ENCODE assay signal across 17 cellular contexts in the genomic region with DNA sequence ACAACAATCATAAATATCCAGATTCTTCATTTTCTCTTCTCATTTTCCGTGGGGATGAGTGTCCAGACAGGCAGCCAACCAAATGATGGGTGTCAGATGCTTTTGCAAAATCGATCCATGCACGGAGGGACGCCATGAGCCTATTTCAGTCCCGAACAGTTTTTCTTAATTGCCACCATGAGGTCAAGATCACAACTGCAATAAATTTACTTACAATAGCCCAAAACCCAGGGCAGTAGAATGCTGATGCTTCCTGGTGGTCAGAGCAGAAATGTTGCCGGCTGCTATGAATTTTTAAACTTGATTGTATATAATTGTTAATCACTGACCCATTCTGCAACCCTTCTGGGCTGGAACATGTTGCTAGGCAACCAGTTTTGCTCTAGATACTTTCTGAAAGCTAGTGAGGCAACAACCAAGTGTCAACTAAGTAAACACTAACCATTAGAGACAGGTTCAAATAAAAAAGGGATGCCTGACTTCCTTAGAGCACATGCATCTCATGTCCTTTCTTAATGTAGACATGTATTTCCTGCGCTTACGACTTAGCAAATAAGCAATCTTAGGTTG.
A peak's percentile ranks its signal among the peaks of the same experiment; 100 is the strongest.
DNase-seq lines count a peak whose midpoint lies in the region; ATAC-seq and TF ChIP-seq lines count a peak whose summit lies in the region.
"Had no signal": no experiment of that assay in that cellular context is flagged by ENCODE, and none has a peak within 500 bp of the region (broad histone marks: within the 10 kb centered on the region; RNA-seq: fewer than 3 reads in every experiment).

No MANE protein-coding gene starts in this region.

- peaks cover 5% of the 10 kb centered on the region for H3K4me1 ChIP-seq in adipocyte (ENCODE audit: control insufficient read depth, insufficient read depth, low read length)
- no peaks in the 10 kb centered on the region for H3K4me1 ChIP-seq in sigmoid colon
- H3K4me1 ChIP-seq in CD8-positive, alpha-beta T cell (ENCODE audit: insufficient read depth, low read length) = no peaks in the 10 kb centered on the region
- H3K4me1 ChIP-seq: Caco-2, suprapubic skin had no signal

- no peak for TF ChIP-seq POLR2A in sigmoid colon (IDR thresholded peaks at IDR 0.05)

- 80 to 84% methylated on average over 8 of the region's 8 CpGs for WGBS in sigmoid colon, 2 donors

- POLR2A ChIA-PET in CD8-positive, alpha-beta T cell (lab: Charles Lee) = interaction anchor here (0.7 kb wide), 1 partner anchor 506 kb away, joined by 4 read pairs; no protein-coding TSS in a partner anchor

- H3K27ac Mint-ChIP-seq in CD8-positive, alpha-beta T cell = no peak overlapping the region
- H3K27ac Mint-ChIP-seq: T-cell had no signal

- ATAC-seq in HG03039 (IDR thresholded peaks at IDR 0.05; ENCODE audit: unreplicated experiment) (no peak), HG03045 (IDR thresholded peaks at IDR 0.05; ENCODE audit: unreplicated experiment) (no peak)
- ATAC-seq in CD8-positive, alpha-beta T cell = no peak
- ATAC-seq: T-cell had no signal

- H3K9me3 ChIP-seq in adipocyte (ENCODE audit: control insufficient read depth, low read length) (peaks cover 5% of the 10 kb centered on the region), sigmoid colon (peaks cover 0 to 16% (median 7%) of the 10 kb centered on the region in 4 donors)
- H3K9me3 ChIP-seq in CD8-positive, alpha-beta T cell (ENCODE audit: low read length) = no peaks in the 10 kb centered on the region
- H3K9me3 ChIP-seq: suprapubic skin had no signal

- H3K4me3 ChIP-seq in adipocyte (ENCODE audit: low read length) (peak overlapping the region; percentile 32), fibroblast of the aortic adventitia (ENCODE audit: low read depth, low read length) (no peak overlapping the region), sigmoid colon (no peak overlapping the region)
- H3K4me3 ChIP-seq in CD8-positive, alpha-beta T cell (ENCODE audit: low read depth, low read length) = no peak overlapping the region
- H3K4me3 ChIP-seq: PC-9, suprapubic skin had no signal

- no peak overlapping the region for H3K4me3 Mint-ChIP-seq in CD8-positive, alpha-beta T cell
- H3K4me3 Mint-ChIP-seq: T-cell had no signal

- DNase-seq in NCI-H345 (lab: John Stamatoyannopoulos, UW) (peak; percentile 28), NCI-H345 treated with DMSO at 0.1 percent for 48 hours (lab: John Stamatoyannopoulos, UW; ENCODE audit: unreplicated experiment) (no peak), adipocyte (ENCODE audit: low read depth) (peak; percentile 40), fibroblast of the aortic adventitia (ENCODE audit: low read depth) (peak; percentile 8), sigmoid colon (peak; percentile 24)
- DNase-seq in CD8-positive, alpha-beta T cell = no peak
- DNase-seq: ACHN; activated CD8-positive, alpha-beta memory T cell treated with anti-CD3 and anti-CD28 coated beads, Interleukin-2, amount 50 U/mL, for 4 hours; activated naive CD4-positive, alpha-beta T cell treated with Interleukin-2 at 50 U/mL for 16 hours; Caco-2; erythroblast; HCEC 1CT; PC-9; T-cell had no signal

- H3K27ac ChIP-seq in sigmoid colon = no peak overlapping the region
- no peak overlapping the region for H3K27ac ChIP-seq in CD8-positive, alpha-beta T cell (ENCODE audit: low read depth, low read length)
- H3K27ac ChIP-seq: PC-9, suprapubic skin had no signal

- intact Hi-C loops in sigmoid colon (cut with DNase I) = no loop called here
- intact Hi-C loops in CD8-positive, alpha-beta T cell (cut with DNase I, micrococcal nuclease) = no loop called here

- H3K9ac ChIP-seq in adipocyte (ENCODE audit: low read length) = no peak overlapping the region

- H3K36me3 ChIP-seq in adipocyte (ENCODE audit: control insufficient read depth, insufficient read depth, low read length, severe bottlenecking) (no peaks in the 10 kb centered on the region), sigmoid colon (no peaks in the 10 kb centered on the region)
- no peaks in the 10 kb centered on the region for H3K36me3 ChIP-seq in CD8-positive, alpha-beta T cell (ENCODE audit: insufficient read depth, low read length)
- H3K36me3 ChIP-seq: suprapubic skin had no signal

- H3K27me3 ChIP-seq in adipocyte (replicated peaks; ENCODE audit: control insufficient read depth, insufficient read depth, low read length) = peaks cover 13% of the 10 kb centered on the region
- no peaks in the 10 kb centered on the region for H3K27me3 ChIP-seq in sigmoid colon
- no peaks in the 10 kb centered on the region for H3K27me3 ChIP-seq in CD8-positive, alpha-beta T cell (ENCODE audit: insufficient read depth, low read length)
- H3K27me3 ChIP-seq: suprapubic skin had no signal

- H3K27me3 Mint-ChIP-seq in CD8-positive, alpha-beta T cell (ENCODE audit: low read depth) = no peaks in the 10 kb centered on the region
- H3K27me3 Mint-ChIP-seq: T-cell had no signal

- H3K4me1 Mint-ChIP-seq in CD8-positive, alpha-beta T cell (ENCODE audit: low read depth) = peaks cover 2% of the 10 kb centered on the region

- no peak for TF ChIP-seq EP300 in sigmoid colon (IDR thresholded peaks at IDR 0.05)

- TF ChIP-seq CTCF in fibroblast of the aortic adventitia (IDR thresholded peaks at IDR 0.05; ENCODE audit: insufficient read depth, low read length) = peak; percentile 2
- no peak for TF ChIP-seq CTCF in sigmoid colon (IDR thresholded peaks at IDR 0.05)
- TF ChIP-seq CTCF in CD8-positive, alpha-beta T cell (IDR thresholded peaks at IDR 0.05) = no peak

- CTCF ChIA-PET in CD8-positive, alpha-beta T cell (lab: Charles Lee) = no interaction called here

- H3K36me3 Mint-ChIP-seq in CD8-positive, alpha-beta T cell = no peaks in the 10 kb centered on the region
- H3K36me3 Mint-ChIP-seq: T-cell had no signal

- H3K9me3 Mint-ChIP-seq in CD8-positive, alpha-beta T cell = peaks cover 3% of the 10 kb centered on the region

Comparison
In these comparisons a context has a peak if more than half of its experiments do, and no peak if none do; other contexts are left out.
1. DNase-seq: peak in NCI-H345 (single experiment), adipocyte (single experiment), fibroblast of the aortic adventitia (single experiment) and sigmoid colon (single experiment); none in NCI-H345 treated with DMSO at 0.1 percent for 48 hours (single experiment) and CD8-positive, alpha-beta T cell (0 of 7).